In the genomic region with DNA sequence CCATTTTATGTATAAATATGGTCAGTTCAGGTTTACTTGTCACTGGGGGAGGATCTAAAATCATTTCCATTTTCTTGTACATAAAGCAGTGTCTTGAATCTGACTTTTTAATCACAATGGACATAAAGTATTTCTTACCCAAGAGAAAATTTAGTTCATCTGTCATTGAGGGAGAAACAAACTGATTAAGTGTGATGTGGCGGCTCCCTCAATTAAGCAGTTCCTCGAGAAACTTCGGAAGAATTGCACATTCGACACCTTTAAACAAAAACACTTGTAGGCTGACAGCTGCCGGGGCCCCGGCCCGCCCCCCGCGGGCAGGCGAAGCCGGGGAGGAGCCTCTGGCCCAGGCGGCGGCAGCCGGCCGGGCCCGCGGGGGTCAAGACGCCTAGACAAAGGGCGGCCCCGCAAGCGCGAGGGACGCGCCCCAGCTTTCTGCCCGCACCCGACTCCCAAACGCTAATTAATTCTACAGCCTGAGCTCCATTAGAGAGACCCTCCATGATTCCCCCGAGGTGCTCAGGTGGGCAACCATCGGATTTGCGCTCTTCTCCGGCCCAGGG, we compare ENCODE assay signal across 1 cellular context.
TF ChIP-seq lines count a peak whose summit lies in the region.

No MANE protein-coding gene starts in this region.

TF ChIP-seq in SK-N-SH, 30 proteins besides CTCF, POLR2A, EP300 and RAD21:
- TF ChIP-seq MXI1 (IDR thresholded peaks at IDR 0.05; ENCODE audit: low read depth, low read length) (peak; percentile 13; the same call in 1 of the 2 replicates), NRF1 (IDR thresholded peaks at IDR 0.05; ENCODE audit: low read depth, low read length) (no peak)
